Comparison of ENCODE assay signal across 28 cellular contexts in the genomic region with DNA sequence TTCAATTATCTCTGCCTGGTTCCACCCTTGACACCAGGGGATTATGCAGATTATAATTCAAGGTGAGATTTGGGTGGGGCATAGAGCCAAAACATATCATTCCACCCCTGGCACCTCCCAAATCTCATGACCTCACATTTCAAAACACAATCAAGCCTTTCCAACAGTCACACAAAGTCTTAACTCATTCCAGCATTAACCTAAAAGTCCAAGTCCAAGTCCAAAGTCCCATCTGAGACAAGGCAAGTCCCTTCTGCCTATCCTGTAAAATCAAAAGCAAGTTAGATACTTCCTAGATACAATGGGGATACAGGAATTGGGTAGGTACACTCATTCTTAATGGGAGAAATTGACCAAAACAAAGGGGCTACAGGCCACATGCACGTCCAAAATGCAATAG.
"Had no signal": no experiment of that assay in that cellular context is flagged by ENCODE, and none has a peak within 500 bp of the region (broad histone marks: within the 10 kb centered on the region; RNA-seq: fewer than 3 reads in every experiment).

No MANE protein-coding gene starts in this region.

- FAIRE-seq: colon, endometrium, endothelial cell of umbilical vein, frontal cortex had no signal

- H3K4me3 ChIP-seq: colonic mucosa, coronary artery, dorsolateral prefrontal cortex, esophagus muscularis mucosa, esophagus squamous epithelium, gastrocnemius medialis, gastroesophageal sphincter, heart left ventricle, heart right ventricle had no signal

- H3K4me1 ChIP-seq: colonic mucosa, esophagus muscularis mucosa, esophagus squamous epithelium, foreskin keratinocyte, gastrocnemius medialis, gastroesophageal sphincter, heart left ventricle, heart right ventricle had no signal

- H3K36me3 ChIP-seq: colonic mucosa, esophagus muscularis mucosa, esophagus squamous epithelium, gastrocnemius medialis, gastroesophageal sphincter, heart left ventricle, heart right ventricle had no signal

- DNase-seq: colonic mucosa; cortex of kidney; dermis blood vessel endothelial cell; dorsolateral prefrontal cortex; effector CD4-positive, alpha-beta T cell; effector CD8-positive, alpha-beta T cell; effector memory CD4-positive, alpha-beta T cell; effector memory CD8-positive, alpha-beta T cell; endodermal cell; erythroblast; esophagus squamous epithelium; foreskin fibroblast; foreskin keratinocyte; foreskin melanocyte; gastrocnemius medialis; glutamatergic neuron; head of caudate nucleus; heart left ventricle; heart right ventricle had no signal

- ATAC-seq: effector memory CD8-positive, alpha-beta T cell; esophagus mucosa; foreskin keratinocyte; gastrocnemius medialis; gastroesophageal sphincter; heart left ventricle; heart right ventricle had no signal

- H3K27ac ChIP-seq: colonic mucosa, coronary artery, dorsolateral prefrontal cortex, epithelial cell of prostate, esophagus muscularis mucosa, esophagus squamous epithelium, foreskin keratinocyte, gastrocnemius medialis, gastroesophageal sphincter, heart left ventricle, heart right ventricle had no signal

- H3K9me3 ChIP-seq: colonic mucosa, gastrocnemius medialis had no signal

- H3K27me3 ChIP-seq: colonic mucosa, esophagus muscularis mucosa, esophagus squamous epithelium, foreskin keratinocyte, gastrocnemius medialis, gastroesophageal sphincter, heart left ventricle had no signal
